In genomic region chr1:225119307-225119706, GRCh38 we compare ENCODE assay signal across 18 cellular contexts.
"Had no signal": no experiment of that assay in that cellular context is flagged by ENCODE, and none has a peak within 500 bp of the region (broad histone marks: within the 10 kb centered on the region; RNA-seq: fewer than 3 reads in every experiment).

No MANE protein-coding gene starts in this region.

- H3K79me2 ChIP-seq: hepatocyte had no signal

- H3K4me1 Mint-ChIP-seq: naive thymus-derived CD4-positive, alpha-beta T cell; neural crest cell; stimulated activated naive B cell treated with anti-CD40 and anti-IgM and Interleukin-4, amounts not matched to agents 10 μg/mL and 1 μg/mL and 100 μg/mL, for 72 hours had no signal

- H3K27ac Mint-ChIP-seq: dendritic cell treated with granulocyte-macrophage colony-stimulating factor and Interleukin-4, amounts not matched to agents 40 ng/mL and 50 ng/mL, for 4 days; naive thymus-derived CD4-positive, alpha-beta T cell; stimulated activated naive B cell treated with anti-CD40 and anti-IgM and Interleukin-4, amounts not matched to agents 10 μg/mL and 1 μg/mL and 100 μg/mL, for 72 hours had no signal

- ATAC-seq: foreskin keratinocyte; naive thymus-derived CD4-positive, alpha-beta T cell; stimulated activated naive B cell treated with anti-CD40 and anti-IgM and Interleukin-4, amounts not matched to agents 10 μg/mL and 1 μg/mL and 100 μg/mL, for 72 hours had no signal

- H3K4me3 ChIP-seq: hepatocyte, ovary, right atrium auricular region, sigmoid colon, skin epidermis, stomach, thoracic aorta, transverse colon had no signal

- H3K4me3 Mint-ChIP-seq: dendritic cell treated with granulocyte-macrophage colony-stimulating factor and Interleukin-4, amounts not matched to agents 40 ng/mL and 50 ng/mL, for 4 days; naive thymus-derived CD4-positive, alpha-beta T cell; neural crest cell; stimulated activated naive B cell treated with anti-CD40 and anti-IgM and Interleukin-4, amounts not matched to agents 10 μg/mL and 1 μg/mL and 100 μg/mL, for 72 hours had no signal

- DNase-seq: erythroblast; head of caudate nucleus; naive thymus-derived CD4-positive, alpha-beta T cell; ovary; sigmoid colon; stimulated activated CD4-positive, alpha-beta T cell treated with anti-CD3 and anti-CD28 coated beads, Interleukin-2, amount 100 ng/mL, for 24 hours; stimulated activated CD4-positive, alpha-beta T cell treated with anti-CD3 and anti-CD28 coated beads, Interleukin-4, amount 100 ng/mL, for 4 hours; stimulated activated naive B cell treated with anti-CD40 and anti-IgM and Interleukin-4, amounts not matched to agents 10 μg/mL and 1 μg/mL and 100 μg/mL, for 72 hours; stomach; substantia nigra; transverse colon had no signal

- H3K4me1 ChIP-seq: foreskin keratinocyte, right atrium auricular region, sigmoid colon, stomach, transverse colon had no signal

- H3K9me3 ChIP-seq: ovary, sigmoid colon, thoracic aorta, transverse colon had no signal

- H3K36me3 Mint-ChIP-seq: naive thymus-derived CD4-positive, alpha-beta T cell; stimulated activated naive B cell treated with anti-CD40 and anti-IgM and Interleukin-4, amounts not matched to agents 10 μg/mL and 1 μg/mL and 100 μg/mL, for 72 hours had no signal

- H3K9me3 Mint-ChIP-seq: neural crest cell; stimulated activated naive B cell treated with anti-CD40 and anti-IgM and Interleukin-4, amounts not matched to agents 10 μg/mL and 1 μg/mL and 100 μg/mL, for 72 hours had no signal

- H3K27ac ChIP-seq: foreskin keratinocyte, hepatocyte, ovary, right atrium auricular region, sigmoid colon, skin epidermis, stomach, thoracic aorta, transverse colon had no signal

- H3K27me3 ChIP-seq: foreskin keratinocyte, hepatocyte, ovary, right atrium auricular region, sigmoid colon, stomach, transverse colon had no signal

- H3K27me3 Mint-ChIP-seq: dendritic cell treated with granulocyte-macrophage colony-stimulating factor and Interleukin-4, amounts not matched to agents 40 ng/mL and 50 ng/mL, for 4 days; stimulated activated naive B cell treated with anti-CD40 and anti-IgM and Interleukin-4, amounts not matched to agents 10 μg/mL and 1 μg/mL and 100 μg/mL, for 72 hours had no signal

- H3K4me2 ChIP-seq: hepatocyte had no signal

- H3K36me3 ChIP-seq: ovary, right atrium auricular region, sigmoid colon, thoracic aorta, transverse colon had no signal

- H2AFZ ChIP-seq: hepatocyte had no signal
